1 cellular context compared by ENCODE assay signal in genomic region chr12:55829967-55830600, GRCh38.
A peak's percentile ranks its signal among the peaks of the same experiment; 100 is the strongest.
TF ChIP-seq lines count a peak whose summit lies in the region.

No MANE protein-coding gene starts in this region.

TF ChIP-seq in WTC11, 78 proteins besides CTCF, POLR2A, EP300 and RAD21 (continued from another document):
- TF ChIP-seq, protein P1, sequence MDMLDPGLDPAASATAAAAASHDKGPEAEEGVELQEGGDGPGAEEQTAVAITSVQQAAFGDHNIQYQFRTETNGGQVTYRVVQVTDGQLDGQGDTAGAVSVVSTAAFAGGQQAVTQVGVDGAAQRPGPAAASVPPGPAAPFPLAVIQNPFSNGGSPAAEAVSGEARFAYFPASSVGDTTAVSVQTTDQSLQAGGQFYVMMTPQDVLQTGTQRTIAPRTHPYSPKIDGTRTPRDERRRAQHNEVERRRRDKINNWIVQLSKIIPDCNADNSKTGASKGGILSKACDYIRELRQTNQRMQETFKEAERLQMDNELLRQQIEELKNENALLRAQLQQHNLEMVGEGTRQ (CRISPR knock-in tag; IDR thresholded peaks at IDR 0.05), result peak; percentile 6; the same call in 1 of the 2 replicates
- TF ChIP-seq ZNF121 (CRISPR knock-in tag; IDR thresholded peaks at IDR 0.05), result no peak
- TF ChIP-seq ZNF317 (CRISPR knock-in tag; IDR thresholded peaks at IDR 0.05; ENCODE audit: borderline replicate concordance, low read depth), result 0 out of 2 replicates have a peak, but pooled peaks have one; percentile 5
- no peak for TF ChIP-seq FOXJ3 (CRISPR knock-in tag; IDR thresholded peaks at IDR 0.05; ENCODE audit: borderline replicate concordance)
- TF ChIP-seq JUN (CRISPR knock-in tag; IDR thresholded peaks at IDR 0.05), result no peak
- no peak for TF ChIP-seq SMAD4 (CRISPR knock-in tag; IDR thresholded peaks at IDR 0.05)
